20 cellular contexts compared by ENCODE assay signal in genomic region chr2:64574871-64575270, GRCh38. TPM values are rescaled to one million over a fixed set of nuclear protein-coding genes. Genes with fewer than 3 reads are reported as not detected.
DNase-seq lines count a peak whose midpoint lies in the region; ATAC-seq and TF ChIP-seq lines count a peak whose summit lies in the region.
"Had no signal": no experiment of that assay in that cellular context is flagged by ENCODE, and none has a peak within 500 bp of the region (broad histone marks: within the 10 kb centered on the region; RNA-seq: fewer than 3 reads in every experiment).

No MANE protein-coding gene starts in this region.

- no peaks in the 10 kb centered on the region for H3K4me1 ChIP-seq in CD8-positive, alpha-beta memory T cell (ENCODE audit: insufficient read depth, low read length)
- H3K4me1 ChIP-seq: heart left ventricle had no signal

- H3K27me3 Mint-ChIP-seq in activated T-cell treated with anti-CD3 and anti-CD28 coated beads, Interleukin-2, amount 50 U/mL, for 24 hours, result no peaks in the 10 kb centered on the region
- H3K27me3 Mint-ChIP-seq in activated T-cell treated with anti-CD3 and anti-CD28 coated beads, Interleukin-2, amount 50 U/mL, for 4 hours (ENCODE audit: low read depth), result no peaks in the 10 kb centered on the region
- no peaks in the 10 kb centered on the region for H3K27me3 Mint-ChIP-seq in CD8-positive, alpha-beta memory T cell
- H3K27me3 Mint-ChIP-seq in memory B cell (no peaks in the 10 kb centered on the region), WTC11 (ENCODE audit: low read depth) (no peaks in the 10 kb centered on the region)

- no peaks in the 10 kb centered on the region for H3K9me3 Mint-ChIP-seq in activated T-cell treated with anti-CD3 and anti-CD28 coated beads, Interleukin-2, amount 50 U/mL, for 24 hours
- H3K9me3 Mint-ChIP-seq in activated T-cell treated with anti-CD3 and anti-CD28 coated beads, Interleukin-2, amount 50 U/mL, for 4 hours, result no peaks in the 10 kb centered on the region
- no peaks in the 10 kb centered on the region for H3K9me3 Mint-ChIP-seq in CD8-positive, alpha-beta memory T cell
- H3K9me3 Mint-ChIP-seq in memory B cell (no peaks in the 10 kb centered on the region), WTC11 (no peaks in the 10 kb centered on the region)
- H3K9me3 Mint-ChIP-seq: activated naive CD4-positive, alpha-beta T cell treated with anti-CD3 and anti-CD28 coated beads for 36 hours; H9; nephron had no signal

- peaks cover 11% of the 10 kb centered on the region for H3K36me3 ChIP-seq in CD8-positive, alpha-beta memory T cell (ENCODE audit: insufficient read depth, low read length)

- DNase-seq in activated T-cell treated with anti-CD3 and anti-CD28 coated beads, Interleukin-2, amount 50 U/mL, for 24 hours, result no peak
- DNase-seq in activated T-cell treated with anti-CD3 and anti-CD28 coated beads, Interleukin-2, amount 50 U/mL, for 4 hours, result no peak
- no peak for DNase-seq in CD8-positive, alpha-beta memory T cell
- DNase-seq in NB4 (ENCODE audit: low read depth), result peak; percentile 20
- DNase-seq in memory B cell (ENCODE audit: low spot score in 2 of 2), result no peak
- DNase-seq in WTC11 (ENCODE audit: low spot score), result no peak
- DNase-seq in 8988T, result no peak
- DNase-seq: activated CD4-positive, CD25-positive, alpha-beta regulatory T cell; activated naive CD4-positive, alpha-beta T cell treated with anti-CD3 and anti-CD28 coated beads for 36 hours; DND-41; foreskin melanocyte; H9; heart left ventricle; Karpas-422; NCI-H1048; NCI-H446 treated with DMSO at 0.1 percent for 48 hours; NCI-H774; stimulated activated CD4-positive, alpha-beta T cell treated with anti-CD3 and anti-CD28 coated beads, Interleukin-4, amount 100 ng/mL, for 1 hour had no signal

- POLR2A ChIA-PET in CD8-positive, alpha-beta memory T cell (lab: Charles Lee), result no interaction called here
- POLR2A ChIA-PET in WTC11 (lab: Charles Lee), result no interaction called here

- TF ChIP-seq CTCF in NB4 (IDR thresholded peaks at IDR 0.05; ENCODE audit: low read depth, low read length) (no peak), WTC11 (IDR thresholded peaks at IDR 0.05) (no peak)

- H3K36me3 Mint-ChIP-seq in activated T-cell treated with anti-CD3 and anti-CD28 coated beads, Interleukin-2, amount 50 U/mL, for 24 hours (ENCODE audit: low read depth), result peaks cover 89% of the 10 kb centered on the region
- peaks cover 36% of the 10 kb centered on the region for H3K36me3 Mint-ChIP-seq in activated T-cell treated with anti-CD3 and anti-CD28 coated beads, Interleukin-2, amount 50 U/mL, for 4 hours (ENCODE audit: insufficient read depth)
- H3K36me3 Mint-ChIP-seq in CD8-positive, alpha-beta memory T cell, result peaks cover 0 to 78% (median 20%) of the 10 kb centered on the region in 3 donors
- peaks cover 25% of the 10 kb centered on the region for H3K36me3 Mint-ChIP-seq in memory B cell
- H3K36me3 Mint-ChIP-seq in WTC11, result peaks cover 18% of the 10 kb centered on the region

- H3K4me1 Mint-ChIP-seq in activated T-cell treated with anti-CD3 and anti-CD28 coated beads, Interleukin-2, amount 50 U/mL, for 24 hours (ENCODE audit: low read depth), result peaks cover 2% of the 10 kb centered on the region
- H3K4me1 Mint-ChIP-seq in activated T-cell treated with anti-CD3 and anti-CD28 coated beads, Interleukin-2, amount 50 U/mL, for 4 hours (ENCODE audit: low read depth), result peaks cover 3% of the 10 kb centered on the region
- H3K4me1 Mint-ChIP-seq in CD8-positive, alpha-beta memory T cell, result peaks cover 0 to 6% (median 4%) of the 10 kb centered on the region in 3 donors
- H3K4me1 Mint-ChIP-seq in memory B cell, result peaks cover 4% of the 10 kb centered on the region
- no peaks in the 10 kb centered on the region for H3K4me1 Mint-ChIP-seq in WTC11
- H3K4me1 Mint-ChIP-seq: H9, nephron had no signal

- H3K27me3 ChIP-seq in CD8-positive, alpha-beta memory T cell (ENCODE audit: insufficient read depth, low read length, poor library complexity, severe bottlenecking), result no peaks in the 10 kb centered on the region
- H3K27me3 ChIP-seq: BLaER1 treated with 17β-estradiol and CSF1 and Interleukin-3, amounts not matched to agents 10 nM and 100 nM; heart left ventricle had no signal

- H3K27ac ChIP-seq in CD8-positive, alpha-beta memory T cell (ENCODE audit: low read depth, low read length), result no peak overlapping the region
- H3K27ac ChIP-seq: BLaER1 treated with 17β-estradiol and CSF1 and Interleukin-3, amounts not matched to agents 10 nM and 100 nM; heart left ventricle had no signal

- H3K27ac Mint-ChIP-seq in activated T-cell treated with anti-CD3 and anti-CD28 coated beads, Interleukin-2, amount 50 U/mL, for 24 hours, result peak overlapping the region; percentile 3
- H3K27ac Mint-ChIP-seq in CD8-positive, alpha-beta memory T cell, result peak overlapping the region in 5 of 8 donors; percentile 5 to 47 (median 14)
- H3K27ac Mint-ChIP-seq in memory B cell (peak overlapping the region; percentile 72), WTC11 (no peak overlapping the region)
- H3K27ac Mint-ChIP-seq: activated naive CD4-positive, alpha-beta T cell treated with anti-CD3 and anti-CD28 coated beads for 36 hours; H9; nephron had no signal

- no peaks in the 10 kb centered on the region for H3K9me3 ChIP-seq in CD8-positive, alpha-beta memory T cell (ENCODE audit: low read length)
- H3K9me3 ChIP-seq: BLaER1 treated with 17β-estradiol and CSF1 and Interleukin-3, amounts not matched to agents 10 nM and 100 nM; heart left ventricle had no signal

- no peak for TF ChIP-seq POLR2A in NB4 (IDR thresholded peaks at IDR 0.05; ENCODE audit: extremely low read depth, insufficient read length)

- no peak for ATAC-seq in activated T-cell treated with anti-CD3 and anti-CD28 coated beads, Interleukin-2, amount 50 U/mL, for 4 hours
- ATAC-seq in memory B cell (ENCODE audit: low read depth), result no peak
- ATAC-seq in WTC11, result no peak
- ATAC-seq: heart left ventricle had no signal

- no peak overlapping the region for H3K4me3 Mint-ChIP-seq in activated T-cell treated with anti-CD3 and anti-CD28 coated beads, Interleukin-2, amount 50 U/mL, for 24 hours
- no peak overlapping the region for H3K4me3 Mint-ChIP-seq in activated T-cell treated with anti-CD3 and anti-CD28 coated beads, Interleukin-2, amount 50 U/mL, for 4 hours
- no peak overlapping the region for H3K4me3 Mint-ChIP-seq in CD8-positive, alpha-beta memory T cell
- H3K4me3 Mint-ChIP-seq in memory B cell, result no peak overlapping the region
- H3K4me3 Mint-ChIP-seq in WTC11, result no peak overlapping the region
- H3K4me3 Mint-ChIP-seq: activated naive CD4-positive, alpha-beta T cell treated with anti-CD3 and anti-CD28 coated beads for 36 hours; H9; nephron had no signal

- no peak overlapping the region for H3K4me3 ChIP-seq in CD8-positive, alpha-beta memory T cell (ENCODE audit: low read length)
- no peak overlapping the region for H3K4me3 ChIP-seq in NB4 (ENCODE audit: low read depth, low read length)
- H3K4me3 ChIP-seq: BLaER1 treated with 17β-estradiol and CSF1 and Interleukin-3, amounts not matched to agents 10 nM and 100 nM; heart left ventricle had no signal

- CTCF ChIA-PET in CD8-positive, alpha-beta memory T cell (lab: Charles Lee), result interaction anchor here (1.3 kb wide), 1 partner anchor 51 kb away, joined by 3 read pairs; the partner anchor contains the start of gene AFTPH
- CTCF ChIA-PET in WTC11 (lab: Charles Lee), result no interaction called here

TF ChIP-seq in WTC11, 78 proteins besides CTCF, POLR2A, EP300 and RAD21 (continues in another document):
- TF ChIP-seq ZNF425 (CRISPR knock-in tag; conservative IDR thresholded peaks at IDR 0.05) (no peak), HMGA2 (CRISPR knock-in tag; IDR thresholded peaks at IDR 0.05) (no peak), RORB (CRISPR knock-in tag; IDR thresholded peaks at IDR 0.05) (no peak), USF1 (CRISPR knock-in tag; IDR thresholded peaks at IDR 0.05) (no peak)
- TF ChIP-seq, protein P1, sequence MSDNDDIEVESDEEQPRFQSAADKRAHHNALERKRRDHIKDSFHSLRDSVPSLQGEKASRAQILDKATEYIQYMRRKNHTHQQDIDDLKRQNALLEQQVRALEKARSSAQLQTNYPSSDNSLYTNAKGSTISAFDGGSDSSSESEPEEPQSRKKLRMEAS (CRISPR knock-in tag; IDR thresholded peaks at IDR 0.05), result no peak

RNA-seq across cellular contexts. Expression of gene AFTPH, which starts 50.7 kb away (rescaled TPM):
- total RNA-seq in activated T-cell treated with anti-CD3 and anti-CD28 coated beads, Interleukin-2, amount 50 U/mL, for 4 hours, result 10 to 100 TPM; 33.7 to 38.2 (median 37.4) TPM
- 10 to 100 TPM; 41.4 to 44.2 TPM for total RNA-seq in CD8-positive, alpha-beta memory T cell
- 28.4 TPM for polyA plus RNA-seq in CD8-positive, alpha-beta memory T cell
- total RNA-seq in WTC11 (2021), result 14.9 to 16.3 TPM (median 15.0 TPM) in 3 replicates
